Comparison of ENCODE assay signal across 8 cellular contexts in the genomic region with DNA sequence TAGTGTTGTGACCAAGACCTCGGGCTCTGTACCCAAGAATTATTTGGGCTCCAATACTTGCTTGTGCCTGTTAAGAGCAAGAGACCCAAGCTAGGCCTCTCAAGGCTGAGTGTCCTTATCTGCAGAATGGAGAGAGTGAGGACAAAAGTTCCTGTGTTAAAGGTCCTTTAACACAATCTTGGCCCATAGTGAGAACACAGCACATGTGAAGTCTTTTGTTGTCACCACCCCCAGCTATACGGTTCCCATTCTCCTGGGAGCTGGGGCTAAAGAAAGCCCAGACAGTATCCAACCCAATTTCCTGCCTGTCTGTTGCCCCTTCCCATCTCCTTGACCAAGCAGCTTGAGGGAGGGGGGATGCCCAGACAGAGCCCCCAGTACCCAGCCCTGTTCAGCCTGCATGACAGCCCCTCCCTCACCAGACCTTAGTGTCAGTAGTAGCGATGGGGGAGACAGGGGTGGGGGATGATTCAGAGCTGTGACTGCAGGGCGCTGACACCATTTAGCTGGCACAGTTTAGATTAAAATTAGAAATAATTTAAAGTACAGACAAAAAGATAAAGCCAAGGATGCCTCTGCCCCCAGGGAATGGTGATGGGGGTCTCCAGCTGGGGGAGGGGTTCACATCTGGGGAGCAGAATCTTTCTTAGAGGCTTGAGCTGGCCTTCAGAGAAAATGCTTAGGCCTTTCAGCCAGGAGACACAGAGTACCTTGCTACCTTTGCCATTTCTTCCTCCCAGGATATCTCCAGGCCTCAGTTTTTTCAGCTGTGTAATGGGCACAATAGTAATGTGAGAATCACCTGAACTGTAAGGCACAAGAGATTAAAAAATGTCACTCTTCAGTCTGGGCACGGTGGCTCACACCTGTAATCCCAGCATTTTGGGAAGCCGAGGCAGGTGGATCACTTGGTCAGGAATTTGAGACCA. TPM values are rescaled to one million over a fixed set of nuclear protein-coding genes. Genes with fewer than 3 reads are reported as not detected.
DNase-seq lines count a peak whose midpoint lies in the region; TF ChIP-seq lines count a peak whose summit lies in the region.

No MANE protein-coding gene starts in this region.

- H3K4me3 ChIP-seq in Caco-2 (ENCODE audit: low read depth, low read length) (no peak overlapping the region), neural progenitor cell (no peak overlapping the region)

- H3K27me3 Mint-ChIP-seq in Caco-2 (ENCODE audit: insufficient read depth, unreplicated experiment) (no peaks in the 10 kb centered on the region), neural progenitor cell (ENCODE audit: insufficient read depth, low read depth) (peaks cover 34% of the 10 kb centered on the region)

- peaks cover 2% of the 10 kb centered on the region for H3K36me3 ChIP-seq in Caco-2 (ENCODE audit: control insufficient read depth, insufficient read depth, low read length)
- no peaks in the 10 kb centered on the region for H3K36me3 ChIP-seq in neural progenitor cell

- TSS peak; percentile 45 for BruUV-seq in Caco-2 (replicated peaks; lab: Mats Ljungman, UMichigan)

- peaks cover 12% of the 10 kb centered on the region for H4K20me1 ChIP-seq in neural progenitor cell (ENCODE audit: low read depth)

- H3K4me1 ChIP-seq in Caco-2 (peaks cover 27% of the 10 kb centered on the region), neural progenitor cell (peaks cover 39% of the 10 kb centered on the region)

- no peak overlapping the region for H3K9ac ChIP-seq in neural progenitor cell

- H3K4me3 Mint-ChIP-seq in Caco-2 (ENCODE audit: unreplicated experiment) (no peak overlapping the region), neural progenitor cell (peak overlapping the region; percentile 39)

- H3K9me3 ChIP-seq in Caco-2, result no peaks in the 10 kb centered on the region
- H3K9me3 ChIP-seq in neural progenitor cell (ENCODE audit: low read depth), result no peaks in the 10 kb centered on the region

- POLR2A ChIA-PET in Caco-2 (lab: Charles Lee), result no interaction called here

- no peaks in the 10 kb centered on the region for H3K79me2 ChIP-seq in neural progenitor cell (ENCODE audit: low read depth)

- no peak overlapping the region for H3K27ac ChIP-seq in neural progenitor cell

- DNase-seq in Caco-2, result no peak
- DNase-seq in M059J (ENCODE audit: low read depth), result peak; percentile 22
- DNase-seq in cerebellar cortex (ENCODE audit: low spot score), result peak; percentile 27
- DNase-seq in neural progenitor cell (ENCODE audit: low spot score), result no peak
- DNase-seq in NCI-H187 treated with DMSO at 0.1 percent for 48 hours (lab: John Stamatoyannopoulos, UW), result no peak
- no peak for DNase-seq in NOMO-1 treated with DMSO at 0.1 percent for 48 hours (lab: John Stamatoyannopoulos, UW; ENCODE audit: unreplicated experiment)
- no peak for DNase-seq in D341Med (ENCODE audit: low spot score)
- no peak for DNase-seq in stimulated activated CD4-positive, alpha-beta T cell treated with anti-CD3 and anti-CD28 coated beads, Interleukin-4, amount 100 ng/mL, for 1 hour

- H3K4me1 Mint-ChIP-seq in Caco-2 (ENCODE audit: low read depth, unreplicated experiment) (peaks cover 39% of the 10 kb centered on the region), neural progenitor cell (peaks cover 38% of the 10 kb centered on the region)

- no peaks in the 10 kb centered on the region for H3K27me3 ChIP-seq in Caco-2 (replicated peaks; ENCODE audit: control insufficient read depth, insufficient read depth, low read length)
- H3K27me3 ChIP-seq in neural progenitor cell, result peaks cover 31% of the 10 kb centered on the region

- peaks cover 6% of the 10 kb centered on the region for H3K36me3 Mint-ChIP-seq in Caco-2 (ENCODE audit: insufficient read depth, unreplicated experiment)
- peaks cover 2% of the 10 kb centered on the region for H3K36me3 Mint-ChIP-seq in neural progenitor cell

- H3F3A ChIP-seq in neural progenitor cell (ENCODE audit: low read depth), result peaks cover 9% of the 10 kb centered on the region

- no peak overlapping the region for H2AFZ ChIP-seq in neural progenitor cell (replicated peaks)

- H3K9me3 Mint-ChIP-seq in Caco-2 (ENCODE audit: unreplicated experiment) (no peaks in the 10 kb centered on the region), neural progenitor cell (no peaks in the 10 kb centered on the region)

- intact Hi-C loops in Caco-2 (cut with micrococcal nuclease; ENCODE audit: unreplicated experiment), result loop anchor here (5.0 kb wide), 1 partner anchor 51 kb away; no protein-coding TSS in a partner anchor

- no peak overlapping the region for H3K4me2 ChIP-seq in neural progenitor cell

- TF ChIP-seq CTCF in Caco-2 (IDR thresholded peaks at IDR 0.05; ENCODE audit: insufficient read depth in 1 of 2, low read depth in 1 of 2, low read length in 1 of 2, severe bottlenecking in 1 of 2, unreplicated experiment in 1 of 2) (no peak), neural progenitor cell (IDR thresholded peaks at IDR 0.05) (no peak)

- CTCF ChIA-PET in Caco-2 (lab: Charles Lee), result interaction anchor here (0.9 kb wide), 1 partner anchor 30 kb away, joined by 5 read pairs; no protein-coding TSS in a partner anchor

- no peak overlapping the region for H3K27ac Mint-ChIP-seq in Caco-2 (ENCODE audit: unreplicated experiment)
- no peak overlapping the region for H3K27ac Mint-ChIP-seq in neural progenitor cell

RNA-seq across cellular contexts. Expression of gene PRKCD, which starts 2.7 kb away (rescaled TPM):
- total RNA-seq in Caco-2 (2022) (30.9 and 31.5 TPM in 2 replicates), neural progenitor cell (ENCODE audit: low replicate concordance) (4.9 and 8.9 TPM in 2 replicates)
- total RNA-seq in M059J (2014; rRNA removed; shearing (Covaris generic)), result 1.5 and 4.3 TPM in 2 replicates

RNA-seq across cellular contexts. Expression of gene RFT1, which starts 33.5 kb away (rescaled TPM):
- total RNA-seq in Caco-2 (2022), result 33.1 and 35.7 TPM in 2 replicates
- 12.8 and 15.1 TPM in 2 replicates for total RNA-seq in M059J (2014; rRNA removed; shearing (Covaris generic))
- 17.0 and 17.2 TPM in 2 replicates for total RNA-seq in neural progenitor cell (ENCODE audit: low replicate concordance)

Comparison
In these comparisons a context has a peak if more than half of its experiments do, and no peak if none do; other contexts are left out.
1. DNase-seq: peak in M059J (single experiment) and cerebellar cortex (single experiment); none in Caco-2 (0 of 2), neural progenitor cell (single experiment), NCI-H187 treated with DMSO at 0.1 percent for 48 hours (single experiment), NOMO-1 treated with DMSO at 0.1 percent for 48 hours (single experiment), D341Med (single experiment) and stimulated activated CD4-positive, alpha-beta T cell treated with anti-CD3 and anti-CD28 coated beads, Interleukin-4, amount 100 ng/mL, for 1 hour (single experiment).